ENCODE assay signal across 8 cellular contexts in genomic region chr9:120841930-120842684, GRCh38. TPM values are rescaled to one million over a fixed set of nuclear protein-coding genes. Genes with fewer than 3 reads are reported as not detected.
DNase-seq lines count a peak whose midpoint lies in the region; ATAC-seq and TF ChIP-seq lines count a peak whose summit lies in the region.

No MANE protein-coding gene starts in this region.

- H3K4me1 ChIP-seq in A673 (ENCODE audit: insufficient read depth, low read length, poor library complexity, severe bottlenecking): peaks cover 6% of the 10 kb centered on the region
- H3K4me1 ChIP-seq in lower lobe of right lung: peaks cover 41% of the 10 kb centered on the region
- peaks cover 3% of the 10 kb centered on the region for H3K4me1 ChIP-seq in urinary bladder (ENCODE audit: insufficient read depth)

- ATAC-seq in GM19023 (IDR thresholded peaks at IDR 0.05; ENCODE audit: unreplicated experiment): peak; percentile 6
- ATAC-seq in lower lobe of right lung: peak; percentile 27 to 34

- CTCF ChIA-PET in A673 (lab: Charles Lee): no interaction called here

- TSS peak; percentile 56 for BruUV-seq in A673 (replicated peaks; lab: Mats Ljungman, UMichigan)

- TF ChIP-seq CTCF in A673 (conservative IDR thresholded peaks at IDR 0.05; ENCODE audit: low read depth, low read length) (no peak), lower lobe of right lung (IDR thresholded peaks at IDR 0.05) (no peak)

- H3K9me3 ChIP-seq in A673 (ENCODE audit: low read depth, low read length, poor library complexity, severe bottlenecking) (no peaks in the 10 kb centered on the region), MG63 (no peaks in the 10 kb centered on the region), lower lobe of right lung (no peaks in the 10 kb centered on the region)

- intact Hi-C loops in A673 (cut with micrococcal nuclease; ENCODE audit: unreplicated experiment): no loop called here
- intact Hi-C loops in lower lobe of right lung (cut with DNase I): no loop called here

- peaks cover 4% of the 10 kb centered on the region for H3K36me3 ChIP-seq in A673 (ENCODE audit: insufficient read depth, low read length, poor library complexity, severe bottlenecking)
- peaks cover 6% of the 10 kb centered on the region for H3K36me3 ChIP-seq in MG63
- no peaks in the 10 kb centered on the region for H3K36me3 ChIP-seq in lower lobe of right lung
- no peaks in the 10 kb centered on the region for H3K36me3 ChIP-seq in urinary bladder (ENCODE audit: insufficient read depth)

- WGBS in urinary bladder: 28% methylated on average over 18 of the region's 18 CpGs

- peak overlapping the region; percentile 94 for H3K27ac ChIP-seq in A673 (ENCODE audit: low read depth, low read length, poor library complexity, severe bottlenecking)
- H3K27ac ChIP-seq in lower lobe of right lung: peak overlapping the region; percentile 97
- H3K27ac ChIP-seq in urinary bladder (ENCODE audit: low read depth): peak overlapping the region; percentile 62

- DNase-seq in A673 (ENCODE audit: low spot score) (no peak), MG63 (no peak), cerebellar cortex (ENCODE audit: low spot score) (peak; percentile 43), lower lobe of right lung (no peak), amniotic stem cell (lab: John Stamatoyannopoulos, UW) (no peak)
- DNase-seq in effector CD4-positive, alpha-beta T cell: no peak

- POLR2A ChIA-PET in A673 (lab: Charles Lee; ENCODE audit: low non-redundant PET): no interaction called here

- H3K4me3 ChIP-seq in A673 (ENCODE audit: low read depth, low read length, poor library complexity, severe bottlenecking) (peak overlapping the region; percentile 76), MG63 (peak overlapping the region; percentile 62), lower lobe of right lung (peak overlapping the region; percentile 68), urinary bladder (ENCODE audit: low read depth, low read length) (peak overlapping the region; percentile 69)

- H3K27me3 ChIP-seq in A673 (replicated peaks; ENCODE audit: insufficient read depth, low read depth, low read length, poor library complexity) (no peaks in the 10 kb centered on the region), MG63 (no peaks in the 10 kb centered on the region), lower lobe of right lung (ENCODE audit: low read depth) (no peaks in the 10 kb centered on the region)

RNA-seq across cellular contexts. Expression of gene PSMD5, which starts 0.6 kb away (rescaled TPM):
- total RNA-seq in A673 (2021) (64.9 and 67.0 TPM in 2 replicates), lower lobe of right lung (34.1 TPM), urinary bladder (38.0 TPM)
- total RNA-seq in MG63 (2014; rRNA removed; shearing (Covaris generic); ENCODE audit: low replicate concordance): 20.4 and 29.1 TPM in 2 replicates
- polyA plus RNA-seq in urinary bladder: 27.6 TPM

RNA-seq across cellular contexts. Expression of gene PHF19, which starts 34.9 kb away (rescaled TPM):
- 75.7 and 77.4 TPM in 2 replicates for total RNA-seq in A673 (2021)
- 51.5 and 76.6 TPM in 2 replicates for total RNA-seq in MG63 (2014; rRNA removed; shearing (Covaris generic); ENCODE audit: low replicate concordance)
- 24.4 TPM for total RNA-seq in lower lobe of right lung
- 36.6 TPM for total RNA-seq in urinary bladder
- 44.6 TPM for polyA plus RNA-seq in urinary bladder

RNA-seq across cellular contexts. Expression of gene FBXW2, which starts 48.9 kb away (rescaled TPM):
- total RNA-seq in A673 (2021) (63.9 and 68.5 TPM in 2 replicates), lower lobe of right lung (76.7 TPM), urinary bladder (48.5 TPM)
- total RNA-seq in MG63 (2014; rRNA removed; shearing (Covaris generic); ENCODE audit: low replicate concordance): 17.2 and 27.3 TPM in 2 replicates
- 29.3 TPM for polyA plus RNA-seq in urinary bladder
